Comparison of ENCODE assay signal across 17 cellular contexts in genomic region chr2:688504-689076, GRCh38. TPM values are rescaled to one million over a fixed set of nuclear protein-coding genes. Genes with fewer than 3 reads are reported as not detected.
DNase-seq lines count a peak whose midpoint lies in the region; ATAC-seq and TF ChIP-seq lines count a peak whose summit lies in the region.
"Had no signal": no experiment of that assay in that cellular context is flagged by ENCODE, and none has a peak within 500 bp of the region (broad histone marks: within the 10 kb centered on the region; RNA-seq: fewer than 3 reads in every experiment).

No MANE protein-coding gene starts in this region.

- peaks cover 15% of the 10 kb centered on the region for H3K9me3 Mint-ChIP-seq in activated CD4-positive, alpha-beta T cell treated with anti-CD3 and anti-CD28 coated beads, Interleukin-2, amount 10 ng/mL, durations not matched to agents 24 days and 14 days
- H3K9me3 Mint-ChIP-seq in activated T-helper 17 cell treated with anti-CD3 and anti-CD28 coated beads, Interleukin-2, amount 50 U/mL, for 72 hours, result peaks cover 9% of the 10 kb centered on the region

- H3K36me3 Mint-ChIP-seq in activated CD4-positive, alpha-beta T cell treated with anti-CD3 and anti-CD28 coated beads, Interleukin-2, amount 10 ng/mL, durations not matched to agents 24 days and 14 days (ENCODE audit: low read depth), result peaks cover 3% of the 10 kb centered on the region
- no peaks in the 10 kb centered on the region for H3K36me3 Mint-ChIP-seq in activated T-helper 17 cell treated with anti-CD3 and anti-CD28 coated beads, Interleukin-2, amount 50 U/mL, for 72 hours (ENCODE audit: low read depth)

- no peaks in the 10 kb centered on the region for H3K9me3 ChIP-seq in vagina

- TF ChIP-seq CTCF in vagina (IDR thresholded peaks at IDR 0.05), result no peak

- peaks cover 7% of the 10 kb centered on the region for H3K4me1 ChIP-seq in vagina

- no peaks in the 10 kb centered on the region for H3K36me3 ChIP-seq in vagina

- no peak overlapping the region for H3K27ac Mint-ChIP-seq in activated CD4-positive, alpha-beta T cell treated with anti-CD3 and anti-CD28 coated beads, Interleukin-2, amount 10 ng/mL, durations not matched to agents 24 days and 14 days
- H3K27ac Mint-ChIP-seq in activated T-helper 17 cell treated with anti-CD3 and anti-CD28 coated beads, Interleukin-2, amount 50 U/mL, for 72 hours, result no peak overlapping the region
- H3K27ac Mint-ChIP-seq: CD4-positive, alpha-beta memory T cell; HFFc6 had no signal

- peaks cover 9% of the 10 kb centered on the region for H3K4me1 Mint-ChIP-seq in activated CD4-positive, alpha-beta T cell treated with anti-CD3 and anti-CD28 coated beads, Interleukin-2, amount 10 ng/mL, durations not matched to agents 24 days and 14 days
- peaks cover 4% of the 10 kb centered on the region for H3K4me1 Mint-ChIP-seq in activated T-helper 17 cell treated with anti-CD3 and anti-CD28 coated beads, Interleukin-2, amount 50 U/mL, for 72 hours
- H3K4me1 Mint-ChIP-seq: CD4-positive, alpha-beta memory T cell had no signal

- peaks cover 7% of the 10 kb centered on the region for H3K27me3 Mint-ChIP-seq in activated CD4-positive, alpha-beta T cell treated with anti-CD3 and anti-CD28 coated beads, Interleukin-2, amount 10 ng/mL, durations not matched to agents 24 days and 14 days
- peaks cover 22% of the 10 kb centered on the region for H3K27me3 Mint-ChIP-seq in activated T-helper 17 cell treated with anti-CD3 and anti-CD28 coated beads, Interleukin-2, amount 50 U/mL, for 72 hours

- DNase-seq in activated CD4-positive, alpha-beta T cell treated with anti-CD3 and anti-CD28 coated beads, Interleukin-2, amount 10 ng/mL, durations not matched to agents 24 days and 14 days, result peak; percentile 49
- no peak for DNase-seq in activated CD4-positive, alpha-beta T cell treated with anti-CD3 and anti-CD28 coated beads for 4 hours
- peak; percentile 37 for DNase-seq in stimulated activated CD8-positive, alpha-beta memory T cell treated with anti-CD3 and anti-CD28 coated beads, Interleukin-4, amount 100 ng/mL, for 48 hours
- DNase-seq in vagina (ENCODE audit: extremely low spot score in 2 of 2), result no peak
- no peak for DNase-seq in stimulated activated CD4-positive, alpha-beta T cell treated with anti-CD3 and anti-CD28 coated beads, Interleukin-1b, Interleukin-23, amount 100 ng/mL, for 48 hours
- no peak for DNase-seq in left colon
- DNase-seq: CD4-positive, alpha-beta memory T cell; COR-L47; DMS153; GF-D8; HCEC 1CT; HFFc6 had no signal

- H3K4me3 ChIP-seq in vagina, result no peak overlapping the region

- H3K4me3 Mint-ChIP-seq in activated CD4-positive, alpha-beta T cell treated with anti-CD3 and anti-CD28 coated beads, Interleukin-2, amount 10 ng/mL, durations not matched to agents 24 days and 14 days, result no peak overlapping the region
- H3K4me3 Mint-ChIP-seq in activated T-helper 17 cell treated with anti-CD3 and anti-CD28 coated beads, Interleukin-2, amount 50 U/mL, for 72 hours, result no peak overlapping the region
- H3K4me3 Mint-ChIP-seq: CD4-positive, alpha-beta memory T cell; HFFc6 had no signal

- no peak for TF ChIP-seq POLR2A in vagina (IDR thresholded peaks at IDR 0.05)

- peak; percentile 26 for ATAC-seq in activated T-helper 17 cell treated with anti-CD3 and anti-CD28 coated beads, Interleukin-2, amount 50 U/mL, for 72 hours (replicated peaks)
- no peak for ATAC-seq in GM21367 (IDR thresholded peaks at IDR 0.05; ENCODE audit: unreplicated experiment)
- ATAC-seq in left colon, result no peak
- ATAC-seq: HepG2 had no signal

- intact Hi-C loops in activated CD4-positive, alpha-beta T cell treated with anti-CD3 and anti-CD28 coated beads, Interleukin-2, amount 10 ng/mL, durations not matched to agents 24 days and 14 days (cut with micrococcal nuclease), result no loop called here
- intact Hi-C loops in vagina (cut with DNase I), result no loop called here
- intact Hi-C loops in left colon (cut with DNase I, micrococcal nuclease), result no loop called here

- H3K27ac ChIP-seq in vagina, result peak overlapping the region; percentile 20
- H3K27ac ChIP-seq: 22Rv1, C4-2B had no signal

- H3K27me3 ChIP-seq in vagina, result no peaks in the 10 kb centered on the region

RNA-seq across cellular contexts. Expression of gene TMEM18, which starts 11.4 kb away (rescaled TPM):
- 21.5 and 25.1 TPM in 2 replicates for total RNA-seq in activated CD4-positive, alpha-beta T cell treated with anti-CD3 and anti-CD28 coated beads, Interleukin-2, amount 10 ng/mL, durations not matched to agents 24 days and 14 days
- 10 to 100 TPM; 35.4 to 36.6 TPM for total RNA-seq in activated T-helper 17 cell treated with anti-CD3 and anti-CD28 coated beads, Interleukin-2, amount 50 U/mL, for 72 hours
- total RNA-seq in vagina (21.1 TPM), left colon (10 to 100 TPM; 17.7 to 19.8 TPM)

Comparison
In these comparisons a context has a peak if more than half of its experiments do, and no peak if none do; other contexts are left out.
1. DNase-seq: peak in activated CD4-positive, alpha-beta T cell treated with anti-CD3 and anti-CD28 coated beads, Interleukin-2, amount 10 ng/mL, durations not matched to agents 24 days and 14 days (single experiment) and stimulated activated CD8-positive, alpha-beta memory T cell treated with anti-CD3 and anti-CD28 coated beads, Interleukin-4, amount 100 ng/mL, for 48 hours (single experiment); none in activated CD4-positive, alpha-beta T cell treated with anti-CD3 and anti-CD28 coated beads for 4 hours (0 of 2), vagina (0 of 2), stimulated activated CD4-positive, alpha-beta T cell treated with anti-CD3 and anti-CD28 coated beads, Interleukin-1b, Interleukin-23, amount 100 ng/mL, for 48 hours (single experiment) and left colon (0 of 2).